In genomic region chr9:72315089-72315509, GRCh38 we compare ENCODE assay signal across 9 cellular contexts. TPM values are rescaled to one million over a fixed set of nuclear protein-coding genes. Genes with fewer than 3 reads are reported as not detected.
DNase-seq lines count a peak whose midpoint lies in the region; ATAC-seq and TF ChIP-seq lines count a peak whose summit lies in the region.
"Had no signal": no experiment of that assay in that cellular context is flagged by ENCODE, and none has a peak within 500 bp of the region (broad histone marks: within the 10 kb centered on the region; RNA-seq: fewer than 3 reads in every experiment).

No MANE protein-coding gene starts in this region.

- H3K4me1 ChIP-seq in mammary epithelial cell (ENCODE audit: insufficient read depth, low read length) = peaks cover 18% of the 10 kb centered on the region
- peaks cover 31% of the 10 kb centered on the region for H3K4me1 ChIP-seq in lower lobe of right lung

- in situ Hi-C loops in mammary epithelial cell (cut with MboI; ENCODE audit: low sequenced_read_pairs in 2 of 2) = no loop called here

- H3K9me3 ChIP-seq in mammary epithelial cell (replicated peaks; ENCODE audit: insufficient read depth, low read length) (no peaks in the 10 kb centered on the region), lower lobe of right lung (no peaks in the 10 kb centered on the region)

- no peaks in the 10 kb centered on the region for H3K9me3 Mint-ChIP-seq in type B pancreatic cell
- H3K9me3 Mint-ChIP-seq: neural crest cell had no signal

- no peaks in the 10 kb centered on the region for H3K27me3 Mint-ChIP-seq in type B pancreatic cell

- H3K4me3 ChIP-seq in mammary epithelial cell (replicated peaks in 1 of 3; ENCODE audit: insufficient read depth in 1 of 3, low read depth in 2 of 3, low read length in 3 of 3) (no peak overlapping the region), lower lobe of right lung (peak overlapping the region; percentile 20)

- H3K4me2 ChIP-seq in mammary epithelial cell (ENCODE audit: insufficient read depth, low read depth, low read length) = peak overlapping the region; percentile 2

- H2AFZ ChIP-seq in mammary epithelial cell (ENCODE audit: low read depth, low read length) = peak overlapping the region; percentile 65

- no peaks in the 10 kb centered on the region for H3K36me3 Mint-ChIP-seq in type B pancreatic cell

- H3K36me3 ChIP-seq in mammary epithelial cell (ENCODE audit: insufficient read depth, low read length) = no peaks in the 10 kb centered on the region
- no peaks in the 10 kb centered on the region for H3K36me3 ChIP-seq in lower lobe of right lung

- ATAC-seq in lower lobe of right lung (peak; percentile 75 to 79), GM21447 (IDR thresholded peaks at IDR 0.05; ENCODE audit: unreplicated experiment) (no peak), HG02840 (IDR thresholded peaks at IDR 0.05; ENCODE audit: low FRiP score, unreplicated experiment) (no peak)

- BruUV-seq in mammary epithelial cell (replicated peaks; lab: Mats Ljungman, UMichigan) = no TSS peak

- DNase-seq in NCI-H1417 (lab: John Stamatoyannopoulos, UW) (peak in 2 of 3 experiments; percentile 23 to 67), NCI-H1417 treated with DMSO at 0.1 percent for 48 hours (lab: John Stamatoyannopoulos, UW) (no peak), mammary epithelial cell (peak; percentile 25), lower lobe of right lung (peak; percentile 69), type B pancreatic cell (ENCODE audit: extremely low spot score, unreplicated experiment) (no peak)
- DNase-seq in activated CD4-positive, alpha-beta T cell treated with anti-CD3 and anti-CD28 coated beads for 4 hours = no peak

- no peaks in the 10 kb centered on the region for H3K27me3 ChIP-seq in mammary epithelial cell (ENCODE audit: insufficient read depth, low read length)
- H3K27me3 ChIP-seq in lower lobe of right lung (ENCODE audit: low read depth) = no peaks in the 10 kb centered on the region

- H3K27ac ChIP-seq in mammary epithelial cell (ENCODE audit: insufficient read depth, low read depth, low read length) = no peak overlapping the region
- peak overlapping the region; percentile 81 for H3K27ac ChIP-seq in lower lobe of right lung

- peak overlapping the region; percentile 11 for H3K4me3 Mint-ChIP-seq in type B pancreatic cell
- H3K4me3 Mint-ChIP-seq: neural crest cell had no signal

- WGBS in mammary epithelial cell (ENCODE audit: low coverage, missing lambda C conversion rate) = 3% methylated on average over 4 of the region's 5 CpGs

- no peak overlapping the region for H3K9ac ChIP-seq in mammary epithelial cell (ENCODE audit: insufficient read depth, low read length)

- H3K27ac Mint-ChIP-seq in type B pancreatic cell = peak overlapping the region; percentile 40

- intact Hi-C loops in mammary epithelial cell (cut with micrococcal nuclease) = no loop called here
- intact Hi-C loops in lower lobe of right lung (cut with DNase I) = no loop called here

- H4K20me1 ChIP-seq in mammary epithelial cell (ENCODE audit: insufficient read depth, low read length) = no peaks in the 10 kb centered on the region

- H3K4me1 Mint-ChIP-seq in type B pancreatic cell (ENCODE audit: unreplicated experiment) = peaks cover 21% of the 10 kb centered on the region

- CTCF ChIA-PET in mammary epithelial cell (lab: Charles Lee; ENCODE audit: low non-redundant PET) = no interaction called here

- dilution Hi-C loops in mammary epithelial cell (cut with HindIII; ENCODE audit: low sequenced_read_pairs) = no loop called here

- TF ChIP-seq CTCF in mammary epithelial cell (conservative IDR thresholded peaks at IDR 0.05 in 1 of 2, IDR thresholded peaks at IDR 0.05 in 1 of 2; ENCODE audit: extremely low read depth in 1 of 2, insufficient read depth in 1 of 2, low read depth in 1 of 2, low read length in 2 of 2) (no peak), lower lobe of right lung (IDR thresholded peaks at IDR 0.05) (no peak), type B pancreatic cell (conservative IDR thresholded peaks at IDR 0.05) (no peak)

- H3K79me2 ChIP-seq in mammary epithelial cell (ENCODE audit: insufficient read depth, low read length) = no peaks in the 10 kb centered on the region

RNA-seq across cellular contexts. Expression of gene ZFAND5, which starts 49.9 kb away (rescaled TPM):
- total RNA-seq in mammary epithelial cell = 10 to 100 TPM; 88.6 to 92.5 TPM
- polyA plus RNA-seq in mammary epithelial cell = 37.3 TPM
- 122 TPM for polyA minus RNA-seq in mammary epithelial cell
- 206 TPM for total RNA-seq in lower lobe of right lung
- total RNA-seq in type B pancreatic cell (ENCODE audit: low replicate concordance) = 175 and 203 TPM in 2 replicates

Comparison
In these comparisons a context has a peak if more than half of its experiments do, and no peak if none do; other contexts are left out.
1. DNase-seq: peak in NCI-H1417 (2 of 3), mammary epithelial cell (single experiment) and lower lobe of right lung (single experiment); none in NCI-H1417 treated with DMSO at 0.1 percent for 48 hours (single experiment), type B pancreatic cell (single experiment) and activated CD4-positive, alpha-beta T cell treated with anti-CD3 and anti-CD28 coated beads for 4 hours (0 of 2).
2. ATAC-seq: peak in lower lobe of right lung (2 of 2); none in GM21447 (single experiment) and HG02840 (single experiment).